In genomic region chr6:26157838-26158580, GRCh38 we compare ENCODE assay signal across 1 cellular context.
A peak's percentile ranks its signal among the peaks of the same experiment; 100 is the strongest.
TF ChIP-seq lines count a peak whose summit lies in the region.

No MANE protein-coding gene starts in this region.

TF ChIP-seq in K562, 482 proteins besides CTCF, POLR2A, EP300 and RAD21 (continued from another document):
- TF ChIP-seq MXD1 (CRISPR knock-in tag; IDR thresholded peaks at IDR 0.05; ENCODE audit: borderline replicate concordance, poor library complexity, severe bottlenecking) (no peak), HOMEZ (CRISPR knock-in tag; IDR thresholded peaks at IDR 0.05) (no peak), ZNF655 (CRISPR knock-in tag; IDR thresholded peaks at IDR 0.05) (no peak; the same call in 1 of the 2 replicates), FOXP4 (CRISPR knock-in tag; IDR thresholded peaks at IDR 0.05; ENCODE audit: borderline replicate concordance) (peak; percentile 73; the same call in 1 of the 2 replicates), PHB (CRISPR knock-in tag; IDR thresholded peaks at IDR 0.05) (no peak; the same call in 1 of the 2 replicates), ZEB2 (IDR thresholded peaks at IDR 0.05) (no peak), HINFP (tag; conservative IDR thresholded peaks at IDR 0.05; ENCODE audit: low read depth) (no peak), CREB3L1 (IDR thresholded peaks at IDR 0.05; ENCODE audit: borderline replicate concordance, low read depth) (no peak), CREB1 (IDR thresholded peaks at IDR 0.05) (no peak; the same call in none of the 2 replicates), CREB1 (CRISPR knock-in tag; IDR thresholded peaks at IDR 0.05) (peak; percentile 48; the same call in 1 of the 2 replicates), NUFIP1 (IDR thresholded peaks at IDR 0.05; ENCODE audit: partially characterized antibody) (no peak), ELK3 (CRISPR knock-in tag; IDR thresholded peaks at IDR 0.05) (no peak), PATZ1 (CRISPR knock-in tag; IDR thresholded peaks at IDR 0.05; ENCODE audit: borderline replicate concordance) (no peak), POLR2H (tag; IDR thresholded peaks at IDR 0.05; ENCODE audit: low read depth) (peak; percentile 98), E2F6 (IDR thresholded peaks at IDR 0.05; ENCODE audit: borderline replicate concordance in 1 of 2, extremely low read depth in 1 of 2, insufficient read depth in 1 of 2, insufficient read length in 1 of 2, low read depth in 1 of 2, low read length in 1 of 2, poor library complexity in 1 of 2, severe bottlenecking in 1 of 2) (peak in 1 of 2 experiments; percentile 54), RBM34 (IDR thresholded peaks at IDR 0.05; ENCODE audit: borderline replicate concordance, insufficient read depth, low read length) (no peak), ZNF551 (CRISPR knock-in tag; IDR thresholded peaks at IDR 0.05) (no peak), TRIM25 (IDR thresholded peaks at IDR 0.05; ENCODE audit: borderline replicate concordance) (no peak), THRAP3 (IDR thresholded peaks at IDR 0.05; ENCODE audit: borderline replicate concordance) (peak; percentile 47; the same call in 1 of the 2 replicates), NFE2L1 (tag; IDR thresholded peaks at IDR 0.05; ENCODE audit: borderline replicate concordance, low read depth) (no peak), ZFP30 (CRISPR knock-in tag; IDR thresholded peaks at IDR 0.05; ENCODE audit: borderline replicate concordance) (no peak; the same call in 1 of the 2 replicates), PPARD (CRISPR knock-in tag; IDR thresholded peaks at IDR 0.05) (no peak), SNRNP70 (optimal IDR thresholded peaks at IDR 0.05; ENCODE audit: low read depth, low read length) (peak; percentile 83), ASH1L (IDR thresholded peaks at IDR 0.05; ENCODE audit: borderline replicate concordance, low read depth, partially characterized antibody) (peak; percentile 77), ZNF584 (CRISPR knock-in tag; IDR thresholded peaks at IDR 0.05; ENCODE audit: low read depth) (no peak), KDM2B (CRISPR knock-in tag; IDR thresholded peaks at IDR 0.05) (no peak), TAF9B (IDR thresholded peaks at IDR 0.05; ENCODE audit: partially characterized antibody) (peak; percentile 80), ZNF717 (CRISPR knock-in tag; IDR thresholded peaks at IDR 0.05) (no peak), MAZ (CRISPR knock-in tag; conservative IDR thresholded peaks at IDR 0.05 in 1 of 2, IDR thresholded peaks at IDR 0.05 in 1 of 2) (peak in 1 of 2 experiments; percentile 29; a peak in 2 of 4 replicates), KDM1A (IDR thresholded peaks at IDR 0.05) (peak in 1 of 2 experiments; percentile 1; a peak in 2 of 4 replicates), TCF7L2 (IDR thresholded peaks at IDR 0.05; ENCODE audit: low read depth, low read length) (peak; percentile 0; the same call in 1 of the 2 replicates), BCLAF1 (IDR thresholded peaks at IDR 0.05; ENCODE audit: borderline replicate concordance in 1 of 2, control insufficient read depth in 1 of 2, low read depth in 2 of 2, low read length in 1 of 2) (peak; percentile 84 to 85; a peak in 3 of 4 replicates), NFE2 (IDR thresholded peaks at IDR 0.05; ENCODE audit: low read depth) (peak; percentile 50), CBFB (CRISPR knock-in tag; IDR thresholded peaks at IDR 0.05) (no peak), MAFK (IDR thresholded peaks at IDR 0.05; ENCODE audit: low read length) (peak; percentile 37; the same call in 1 of the 2 replicates), HDGF (IDR thresholded peaks at IDR 0.05) (no peak), PCBP1 (IDR thresholded peaks at IDR 0.05; ENCODE audit: low read depth, low read length, poor library complexity, severe bottlenecking) (no peak), ZNF77 (CRISPR knock-in tag; IDR thresholded peaks at IDR 0.05) (no peak)
